In the genomic region with DNA sequence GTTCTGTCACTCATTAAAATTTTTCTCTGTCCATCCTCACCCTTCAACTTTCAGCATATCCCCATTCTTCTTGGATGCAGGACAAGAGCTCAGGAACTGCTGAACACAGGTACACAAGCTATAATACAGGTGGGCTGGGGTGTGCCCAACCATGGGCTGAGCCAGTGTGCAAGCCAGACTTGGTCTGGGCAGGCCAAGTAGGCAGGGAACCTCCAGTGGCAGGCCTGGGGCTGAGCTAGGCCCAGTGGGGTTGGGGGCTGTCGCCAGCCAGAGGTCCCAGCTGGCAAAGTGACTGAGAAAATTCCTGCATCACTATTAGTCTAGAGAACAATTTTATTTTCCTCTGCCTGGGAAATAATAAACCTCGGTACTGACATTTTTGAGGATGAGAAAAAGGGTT, we compare ENCODE assay signal across 41 cellular contexts.
"Had no signal": no experiment of that assay in that cellular context is flagged by ENCODE, and none has a peak within 500 bp of the region (broad histone marks: within the 10 kb centered on the region; RNA-seq: fewer than 3 reads in every experiment).

No MANE protein-coding gene starts in this region.

- H3K27ac ChIP-seq: adrenal gland, ascending aorta, body of pancreas, brain microvascular endothelial cell, breast epithelium, cardiac muscle cell had no signal

- H3K27me3 Mint-ChIP-seq: activated naive CD4-positive, alpha-beta T cell treated with anti-CD3 and anti-CD28 coated beads, Interleukin-2, amount 10 ng/mL, durations not matched to agents 7 days and 5 days; activated naive CD4-positive, alpha-beta T cell treated with anti-CD3 and anti-CD28 coated beads, Interleukin-2, amount 50 U/mL, for 24 hours; activated naive CD8-positive, alpha-beta T cell; activated naive CD8-positive, alpha-beta T cell treated with anti-CD3 and anti-CD28 coated beads for 36 hours; activated naive CD8-positive, alpha-beta T cell treated with anti-CD3 and anti-CD28 coated beads, Interleukin-2, amount 10 ng/mL, durations not matched to agents 7 days and 5 days; activated naive CD8-positive, alpha-beta T cell treated with anti-CD3 and anti-CD28 coated beads, Interleukin-2, amount 50 U/mL, for 24 hours; activated T-cell treated with anti-CD3 and anti-CD28 coated beads, Interleukin-2, amount 50 U/mL, for 24 hours; activated T-helper 17 cell treated with anti-CD3 and anti-CD28 coated beads, Interleukin-2, amount 50 U/mL, for 72 hours; brain; central memory CD8-positive, alpha-beta T cell had no signal

- H3K36me3 ChIP-seq: adrenal gland, ascending aorta, brain microvascular endothelial cell, breast epithelium, cardiac muscle cell had no signal

- H3K4me3 Mint-ChIP-seq: activated naive CD4-positive, alpha-beta T cell treated with anti-CD3 and anti-CD28 coated beads for 36 hours; activated naive CD4-positive, alpha-beta T cell treated with anti-CD3 and anti-CD28 coated beads, Interleukin-2, amount 10 ng/mL, durations not matched to agents 7 days and 5 days; activated naive CD4-positive, alpha-beta T cell treated with anti-CD3 and anti-CD28 coated beads, Interleukin-2, amount 50 U/mL, for 24 hours; activated naive CD8-positive, alpha-beta T cell; activated naive CD8-positive, alpha-beta T cell treated with anti-CD3 and anti-CD28 coated beads for 36 hours; activated naive CD8-positive, alpha-beta T cell treated with anti-CD3 and anti-CD28 coated beads, Interleukin-2, amount 10 ng/mL, durations not matched to agents 7 days and 5 days; activated naive CD8-positive, alpha-beta T cell treated with anti-CD3 and anti-CD28 coated beads, Interleukin-2, amount 50 U/mL, for 24 hours; activated T-cell treated with anti-CD3 and anti-CD28 coated beads, Interleukin-2, amount 50 U/mL, for 24 hours; activated T-cell treated with anti-CD3 and anti-CD28 coated beads, Interleukin-2, amount 50 U/mL, for 4 hours; activated T-cell treated with anti-CD3 and anti-CD28 coated beads, Interleukin-2, amount 50 U/mL, for 72 hours; activated T-helper 1 cell treated with anti-CD3 and anti-CD28 coated beads, Interleukin-12 subunit alpha, Interleukin-12 subunit beta, Interleukin-2, Interleukin-4 antibody, amounts not matched to agents 30 ng/mL and 10 ng/mL and 1 ng/mL, durations not matched to agents 14 hours and 24 hours and 36 hours; activated T-helper 17 cell treated with anti-CD3 and anti-CD28 coated beads, Interleukin-2, amount 50 U/mL, for 72 hours; brain; central memory CD8-positive, alpha-beta T cell had no signal

- FAIRE-seq: astrocyte, bronchial epithelial cell had no signal

- H3K4me1 Mint-ChIP-seq: activated naive CD4-positive, alpha-beta T cell treated with anti-CD3 and anti-CD28 coated beads, Interleukin-2, amount 10 ng/mL, durations not matched to agents 7 days and 5 days; activated naive CD4-positive, alpha-beta T cell treated with anti-CD3 and anti-CD28 coated beads, Interleukin-2, amount 50 U/mL, for 24 hours; activated naive CD8-positive, alpha-beta T cell treated with anti-CD3 and anti-CD28 coated beads for 36 hours; activated naive CD8-positive, alpha-beta T cell treated with anti-CD3 and anti-CD28 coated beads, Interleukin-2, amount 10 ng/mL, durations not matched to agents 7 days and 5 days; activated naive CD8-positive, alpha-beta T cell treated with anti-CD3 and anti-CD28 coated beads, Interleukin-2, amount 50 U/mL, for 24 hours; activated T-helper 17 cell treated with anti-CD3 and anti-CD28 coated beads, Interleukin-2, amount 50 U/mL, for 72 hours; brain; central memory CD8-positive, alpha-beta T cell had no signal

- H3K27ac Mint-ChIP-seq: activated naive CD4-positive, alpha-beta T cell treated with anti-CD3 and anti-CD28 coated beads for 36 hours; activated naive CD4-positive, alpha-beta T cell treated with anti-CD3 and anti-CD28 coated beads, Interleukin-2, amount 10 ng/mL, durations not matched to agents 7 days and 5 days; activated naive CD4-positive, alpha-beta T cell treated with anti-CD3 and anti-CD28 coated beads, Interleukin-2, amount 50 U/mL, for 24 hours; activated naive CD4-positive, alpha-beta T cell treated with anti-CD3 and anti-CD28 coated beads, Interleukin-2, amount 50 U/mL, for 72 hours; activated naive CD8-positive, alpha-beta T cell; activated naive CD8-positive, alpha-beta T cell treated with anti-CD3 and anti-CD28 coated beads for 36 hours; activated naive CD8-positive, alpha-beta T cell treated with anti-CD3 and anti-CD28 coated beads, Interleukin-2, amount 10 ng/mL, durations not matched to agents 7 days and 5 days; activated naive CD8-positive, alpha-beta T cell treated with anti-CD3 and anti-CD28 coated beads, Interleukin-2, amount 50 U/mL, for 24 hours; activated T-cell treated with anti-CD3 and anti-CD28 coated beads, Interleukin-2, amount 50 U/mL, for 24 hours; activated T-cell treated with anti-CD3 and anti-CD28 coated beads, Interleukin-2, amount 50 U/mL, for 72 hours; activated T-helper 1 cell treated with anti-CD3 and anti-CD28 coated beads, Interleukin-12 subunit alpha, Interleukin-12 subunit beta, Interleukin-2, Interleukin-4 antibody, amounts not matched to agents 30 ng/mL and 10 ng/mL and 1 ng/mL, durations not matched to agents 14 hours and 24 hours and 36 hours; activated T-helper 17 cell treated with anti-CD3 and anti-CD28 coated beads, Interleukin-2, amount 50 U/mL, for 72 hours; activated T-helper 2 cell treated with anti-CD3 and anti-CD28 coated beads, Interferon-gamma antibody, Interleukin-2, Interleukin-4, amounts not matched to agents 10 μg/mL and 5 μg/mL and 100 μg/mL, durations not matched to agents 14 hours and 24 hours and 36 hours; brain had no signal

- H3K36me3 Mint-ChIP-seq: activated naive CD4-positive, alpha-beta T cell treated with anti-CD3 and anti-CD28 coated beads, Interleukin-2, amount 10 ng/mL, durations not matched to agents 7 days and 5 days; activated naive CD4-positive, alpha-beta T cell treated with anti-CD3 and anti-CD28 coated beads, Interleukin-2, amount 50 U/mL, for 24 hours; activated naive CD8-positive, alpha-beta T cell; activated naive CD8-positive, alpha-beta T cell treated with anti-CD3 and anti-CD28 coated beads for 36 hours; activated naive CD8-positive, alpha-beta T cell treated with anti-CD3 and anti-CD28 coated beads, Interleukin-2, amount 10 ng/mL, durations not matched to agents 7 days and 5 days had no signal

- DNase-seq: activated effector memory CD4-positive, alpha-beta T cell treated with anti-CD3 and anti-CD28 coated beads, Interleukin-2, amount 50 U/mL, for 16 hours; activated effector memory CD4-positive, alpha-beta T cell treated with Interleukin-2 at 50 U/mL for 16 hours; activated gamma-delta T cell; activated gamma-delta T cell treated with Interleukin-2 at 50 U/mL for 16 hours; activated naive CD4-positive, alpha-beta T cell; activated naive CD4-positive, alpha-beta T cell treated with anti-CD3 and anti-CD28 coated beads for 36 hours; activated naive CD4-positive, alpha-beta T cell treated with anti-CD3 and anti-CD28 coated beads, Interleukin-2, amount 10 ng/mL, durations not matched to agents 7 days and 5 days; activated naive CD4-positive, alpha-beta T cell treated with anti-CD3 and anti-CD28 coated beads, Interleukin-2, amount 50 U/mL, for 16 hours; activated naive CD4-positive, alpha-beta T cell treated with Interleukin-2 at 50 U/mL for 16 hours; activated naive CD8-positive, alpha-beta T cell treated with anti-CD3 and anti-CD28 coated beads for 36 hours; activated naive CD8-positive, alpha-beta T cell treated with anti-CD3 and anti-CD28 coated beads, Interleukin-2, amount 10 ng/mL, durations not matched to agents 7 days and 5 days; activated naive CD8-positive, alpha-beta T cell treated with anti-CD3 and anti-CD28 coated beads, Interleukin-2, amount 50 U/mL, for 24 hours; activated T-cell treated with anti-CD3 and anti-CD28 coated beads for 4 hours; activated T-cell treated with anti-CD3 and anti-CD28 coated beads, Interleukin-2, amount 50 U/mL, for 1 hour; activated T-cell treated with anti-CD3 and anti-CD28 coated beads, Interleukin-2, amount 50 U/mL, for 24 hours; activated T-cell treated with anti-CD3 and anti-CD28 coated beads, Interleukin-2, amount 50 U/mL, for 4 hours; activated T-cell treated with anti-CD3 and anti-CD28 coated beads, Interleukin-2, amount 50 U/mL, for 48 hours; activated T-cell treated with anti-CD3 and anti-CD28 coated beads, Interleukin-2, amount 50 U/mL, for 72 hours; adrenal gland; amniotic stem cell; amygdala; anterior cingulate cortex; aorta; body of pancreas; brain microvascular endothelial cell; caudate nucleus; central memory CD4-positive, alpha-beta T cell; cerebellar nuclear complex had no signal

- H3K4me1 ChIP-seq: adrenal gland, ascending aorta, body of pancreas, breast epithelium had no signal

- H3K4me3 ChIP-seq: adrenal gland, ascending aorta, body of pancreas, breast epithelium, cardiac muscle cell had no signal
